Comparison of ENCODE assay signal across 21 cellular contexts in the genomic region with DNA sequence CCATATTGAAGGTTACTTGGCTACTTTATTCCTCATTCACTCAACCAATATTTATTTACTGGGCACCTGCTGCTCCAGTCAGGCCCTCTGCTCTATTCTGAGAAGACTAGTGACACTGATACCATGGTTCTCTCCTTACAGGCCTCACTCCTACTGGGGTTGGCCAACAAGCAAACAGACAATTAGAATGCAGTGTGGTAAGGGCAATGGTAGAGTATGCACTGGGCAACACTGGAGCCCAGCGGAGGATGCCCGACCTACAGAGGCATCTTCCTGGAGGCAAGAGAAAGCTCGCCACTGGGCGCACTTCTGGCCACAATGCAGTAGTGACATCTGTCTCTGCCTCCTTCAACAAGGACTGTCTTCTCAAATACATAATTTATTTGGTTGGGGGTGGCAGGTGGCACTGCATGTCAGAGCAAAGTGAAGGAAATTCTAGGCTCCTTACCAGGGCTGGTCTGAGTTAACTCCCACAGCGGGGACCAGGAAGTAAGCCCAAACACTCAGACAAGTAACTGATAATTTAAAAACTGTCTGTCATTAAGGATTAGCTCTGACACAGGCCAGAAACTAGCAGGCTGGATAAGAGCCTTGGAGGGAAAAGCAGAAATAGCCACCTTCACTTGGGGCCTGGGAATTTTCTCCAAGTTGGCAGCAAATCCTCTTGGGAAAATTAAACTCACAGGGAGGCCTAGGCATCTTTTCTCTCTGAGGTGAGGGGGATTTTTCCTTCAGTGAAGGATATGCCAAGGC.
DNase-seq lines count a peak whose midpoint lies in the region; FAIRE-seq and TF ChIP-seq lines count a peak whose summit lies in the region.
"Had no signal": no experiment of that assay in that cellular context is flagged by ENCODE, and none has a peak within 500 bp of the region (broad histone marks: within the 10 kb centered on the region; RNA-seq: fewer than 3 reads in every experiment).

No MANE protein-coding gene starts in this region.

- TF ChIP-seq CTCF in bronchial epithelial cell (IDR thresholded peaks at IDR 0.05; ENCODE audit: insufficient read depth, low read length, severe bottlenecking) = no peak

- H3K27me3 ChIP-seq in bronchial epithelial cell (ENCODE audit: control insufficient read depth, insufficient read depth, low read length) = no peaks in the 10 kb centered on the region
- H3K27me3 ChIP-seq: Peyer's patch had no signal

- peak; percentile 29 for DNase-seq in DMS53 (lab: John Stamatoyannopoulos, UW)
- no peak for DNase-seq in DMS53 treated with DMSO at 0.1 percent for 48 hours (lab: John Stamatoyannopoulos, UW; ENCODE audit: unreplicated experiment)
- DNase-seq in NCI-H2227 (lab: John Stamatoyannopoulos, UW; ENCODE audit: unreplicated experiment) = peak; percentile 25
- DNase-seq in bronchial epithelial cell (ENCODE audit: low read depth) = no peak
- DNase-seq in myocyte (ENCODE audit: low read depth) = peak; percentile 62
- no peak for DNase-seq in activated CD4-positive, CD25-positive, alpha-beta regulatory T cell treated with anti-CD3 and anti-CD28 coated beads, Interleukin-2, amount 50 U/mL, for 72 hours
- no peak for DNase-seq in AG08395 (ENCODE audit: low spot score)
- no peak for DNase-seq in superior temporal gyrus (ENCODE audit: extremely low spot score)
- DNase-seq: Calu3; CD8-positive, alpha-beta memory T cell; DMS79; GM23248; KBM-7; MM.1S; NCI-H1048; NCI-H1436 treated with DMSO at 0.1 percent for 48 hours; NCI-H226; NCI-H510A treated with DMSO at 0.1 percent for 48 hours; NCI-H774; Peyer's patch had no signal

- no peak overlapping the region for H3K4me3 ChIP-seq in bronchial epithelial cell (ENCODE audit: low read depth, low read length)
- H3K4me3 ChIP-seq: GM23248, HAP-1, Peyer's patch had no signal

- peak; percentile 36 for FAIRE-seq in bronchial epithelial cell (lab: Jason Lieb, UNC)

- no peaks in the 10 kb centered on the region for H3K36me3 ChIP-seq in bronchial epithelial cell (ENCODE audit: control insufficient read depth, insufficient read depth, low read length)
- H3K36me3 ChIP-seq: HAP-1, Peyer's patch had no signal

Comparison
In these comparisons a context has a peak if more than half of its experiments do, and no peak if none do; other contexts are left out.
1. DNase-seq: peak in DMS53 (single experiment), NCI-H2227 (single experiment) and myocyte (single experiment); none in DMS53 treated with DMSO at 0.1 percent for 48 hours (single experiment), bronchial epithelial cell (single experiment), activated CD4-positive, CD25-positive, alpha-beta regulatory T cell treated with anti-CD3 and anti-CD28 coated beads, Interleukin-2, amount 50 U/mL, for 72 hours (single experiment), AG08395 (single experiment) and superior temporal gyrus (single experiment).